Comparison of ENCODE assay signal across 9 cellular contexts in genomic region chr3:2083558-2083957, GRCh38. TPM values are rescaled to one million over a fixed set of nuclear protein-coding genes. Genes with fewer than 3 reads are reported as not detected.
"Had no signal": no experiment of that assay in that cellular context is flagged by ENCODE, and none has a peak within 500 bp of the region (broad histone marks: within the 10 kb centered on the region; RNA-seq: fewer than 3 reads in every experiment).

No MANE protein-coding gene starts in this region.

RNA-seq across cellular contexts. Expression of gene CNTN4, which starts 15.1 kb away (rescaled TPM):
- total RNA-seq: activated naive CD4-positive, alpha-beta T cell treated with anti-CD3 and anti-CD28 coated beads for 36 hours; activated naive CD4-positive, alpha-beta T cell treated with anti-CD3 and anti-CD28 coated beads, Interleukin-2, amount 50 U/mL, for 72 hours; activated naive CD8-positive, alpha-beta T cell treated with anti-CD3 and anti-CD28 coated beads for 36 hours; activated naive CD8-positive, alpha-beta T cell treated with anti-CD3 and anti-CD28 coated beads, Interleukin-2, amount 10 ng/mL, durations not matched to agents 7 days and 5 days; activated T-cell treated with anti-CD3 and anti-CD28 coated beads, Interleukin-2, amount 50 U/mL, for 4 hours; activated T-helper 1 cell treated with anti-CD3 and anti-CD28 coated beads, Interleukin-12 subunit alpha, Interleukin-12 subunit beta, Interleukin-2, Interleukin-4 antibody, amounts not matched to agents 30 ng/mL and 10 ng/mL and 1 ng/mL, durations not matched to agents 14 hours and 24 hours and 36 hours; activated T-helper 17 cell treated with anti-CD3 and anti-CD28 coated beads, Interleukin-2, amount 50 U/mL, for 72 hours; activated T-helper 2 cell treated with anti-CD3 and anti-CD28 coated beads, Interferon-gamma antibody, Interleukin-2, Interleukin-4, amounts not matched to agents 10 μg/mL and 5 μg/mL and 100 μg/mL, durations not matched to agents 14 hours and 24 hours and 36 hours; astrocyte had no signal
